Comparison of ENCODE assay signal across 8 cellular contexts in the genomic region with DNA sequence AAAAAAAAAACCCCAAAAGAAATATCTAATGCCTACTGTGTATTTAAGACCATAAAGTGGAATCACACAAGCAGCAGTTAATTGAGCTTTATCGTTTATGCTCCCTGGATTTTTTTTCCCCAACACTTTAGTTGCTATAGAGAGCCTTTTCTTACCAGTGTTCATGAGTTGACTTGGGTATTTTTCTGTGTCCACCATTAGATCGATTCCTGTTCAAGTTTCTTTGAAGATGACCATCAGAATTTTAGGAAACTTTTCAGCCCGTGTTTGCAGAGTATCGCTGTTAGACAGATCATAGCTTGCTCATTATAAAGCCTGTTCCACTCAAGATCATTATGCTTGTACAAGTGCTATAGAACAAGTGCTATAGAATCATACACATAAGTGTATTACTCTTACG. TPM values are rescaled to one million over a fixed set of nuclear protein-coding genes. Genes with fewer than 3 reads are reported as not detected.
A peak's percentile ranks its signal among the peaks of the same experiment; 100 is the strongest.
DNase-seq lines count a peak whose midpoint lies in the region; TF ChIP-seq lines count a peak whose summit lies in the region.

No MANE protein-coding gene starts in this region.

- TSS peak; percentile 49 for BruUV-seq in Caco-2 (replicated peaks; lab: Mats Ljungman, UMichigan)

- H3K27ac Mint-ChIP-seq in Caco-2 (ENCODE audit: unreplicated experiment) = peak overlapping the region; percentile 86
- peak overlapping the region; percentile 87 to 97 (median 95) for H3K27ac Mint-ChIP-seq in IgD-negative memory B cell

- H3K9me3 Mint-ChIP-seq in Caco-2 (ENCODE audit: unreplicated experiment) (peaks cover 3% of the 10 kb centered on the region), IgD-negative memory B cell (no peaks in the 10 kb centered on the region)

- POLR2A ChIA-PET in Caco-2 (lab: Charles Lee) = interaction anchor here (0.6 to 1.3 kb wide), 9 partner anchors 8 to 511 kb away, joined by 3 to 12 read pairs (median 5); no protein-coding TSS in a partner anchor

- H3K4me3 Mint-ChIP-seq in Caco-2 (ENCODE audit: unreplicated experiment) (peak overlapping the region; percentile 89), IgD-negative memory B cell (peak overlapping the region; percentile 91 to 97 (median 94))

- H3K27me3 ChIP-seq in Caco-2 (replicated peaks; ENCODE audit: control insufficient read depth, insufficient read depth, low read length) (no peaks in the 10 kb centered on the region), dorsolateral prefrontal cortex (no peaks in the 10 kb centered on the region), neutrophil (no peaks in the 10 kb centered on the region)

- intact Hi-C loops in Caco-2 (cut with micrococcal nuclease; ENCODE audit: unreplicated experiment) (loop anchor here (1.0 kb wide), 1 partner anchor 183 kb away; no protein-coding TSS in a partner anchor), dorsolateral prefrontal cortex (cut with DNase I) (loop anchor here in 1 of 2 donors (10.0 kb wide), 1 partner anchor 182 kb away; no protein-coding TSS in a partner anchor), head of caudate nucleus (cut with DNase I) (no loop called here)

- H3K27ac ChIP-seq in dorsolateral prefrontal cortex (peak overlapping the region in 2 of 59 donors; percentile 80 to 89), neutrophil (peak overlapping the region; percentile 90)

- no peak for DNase-seq in Caco-2
- DNase-seq in dorsolateral prefrontal cortex = no peak
- no peak for DNase-seq in head of caudate nucleus
- DNase-seq in activated effector memory CD4-positive, alpha-beta T cell treated with Interleukin-2 at 50 U/mL for 16 hours = no peak
- no peak for DNase-seq in ecto neural progenitor cell (ENCODE audit: low spot score)
- DNase-seq in OCI-M2 (lab: John Stamatoyannopoulos, UW; ENCODE audit: unreplicated experiment) = no peak

- TF ChIP-seq CTCF in Caco-2 (IDR thresholded peaks at IDR 0.05; ENCODE audit: insufficient read depth in 1 of 2, low read depth in 1 of 2, low read length in 1 of 2, severe bottlenecking in 1 of 2, unreplicated experiment in 1 of 2) (no peak), dorsolateral prefrontal cortex (IDR thresholded peaks at IDR 0.05 in 54 of 56, conservative IDR thresholded peaks at IDR 0.05 in 2 of 56; ENCODE audit: low read depth in 1 of 56, partially characterized antibody in 56 of 56) (no peak), neutrophil (IDR thresholded peaks at IDR 0.05) (no peak)

- H3K27me3 Mint-ChIP-seq in Caco-2 (ENCODE audit: insufficient read depth, unreplicated experiment) (no peaks in the 10 kb centered on the region), IgD-negative memory B cell (no peaks in the 10 kb centered on the region)

- peaks cover 6% of the 10 kb centered on the region for H3K4me1 Mint-ChIP-seq in Caco-2 (ENCODE audit: low read depth, unreplicated experiment)
- peaks cover 20 to 29% (median 24%) of the 10 kb centered on the region in 3 donors for H3K4me1 Mint-ChIP-seq in IgD-negative memory B cell

- peaks cover 11% of the 10 kb centered on the region for H3K36me3 Mint-ChIP-seq in Caco-2 (ENCODE audit: insufficient read depth, unreplicated experiment)
- peaks cover 19% of the 10 kb centered on the region for H3K36me3 Mint-ChIP-seq in IgD-negative memory B cell

- CTCF ChIA-PET in Caco-2 (lab: Charles Lee) = interaction anchor here (0.6 to 3.2 kb wide), 10 partner anchors 27 to 276 kb away, joined by 3 to 23 read pairs (median 4); no protein-coding TSS in a partner anchor

- H3K4me1 ChIP-seq in Caco-2 (peaks cover 10% of the 10 kb centered on the region; the same call in 1 of the 2 replicates), neutrophil (ENCODE audit: control insufficient read depth in 1 of 2, insufficient read depth in 1 of 2, low read depth in 1 of 2, low read length in 1 of 2) (peaks cover 14% of the 10 kb centered on the region in 2 experiments)

- peak overlapping the region; percentile 89 for H3K4me3 ChIP-seq in Caco-2 (ENCODE audit: low read depth, low read length)
- H3K4me3 ChIP-seq in dorsolateral prefrontal cortex = peak overlapping the region; percentile 59 to 96 (median 80)
- H3K4me3 ChIP-seq in neutrophil (ENCODE audit: low read depth in 1 of 2, low read length in 1 of 2) = peak overlapping the region; percentile 74 to 92

- H3K36me3 ChIP-seq in Caco-2 (ENCODE audit: control insufficient read depth, insufficient read depth, low read length) (no peaks in the 10 kb centered on the region), neutrophil (no peaks in the 10 kb centered on the region)

- H3K9me3 ChIP-seq in Caco-2 (no peaks in the 10 kb centered on the region), neutrophil (no peaks in the 10 kb centered on the region)

RNA-seq across cellular contexts. Expression of gene RALGPS2, which starts 1.5 kb away (rescaled TPM):
- total RNA-seq in Caco-2 (2022) (26.1 and 38.6 TPM in 2 replicates), dorsolateral prefrontal cortex (10 to 100 TPM in 115 of 120 experiments, 1 to 10 TPM in 5; 6.9 to 25.1 (median 15.1) TPM)
- polyA plus RNA-seq in IgD-negative memory B cell = 257 TPM
